Comparison of ENCODE assay signal across 25 cellular contexts in genomic region chr2:96616128-96616527, GRCh38. TPM values are rescaled to one million over a fixed set of nuclear protein-coding genes. Genes with fewer than 3 reads are reported as not detected.
DNase-seq lines count a peak whose midpoint lies in the region; ATAC-seq and TF ChIP-seq lines count a peak whose summit lies in the region.
"Had no signal": no experiment of that assay in that cellular context is flagged by ENCODE, and none has a peak within 500 bp of the region (broad histone marks: within the 10 kb centered on the region; RNA-seq: fewer than 3 reads in every experiment).

No MANE protein-coding gene starts in this region.

- no peak overlapping the region for H4K5ac ChIP-seq in mesendoderm (ENCODE audit: low read length)

- H4K8ac ChIP-seq in mesendoderm (ENCODE audit: low read depth, low read length), result no peak overlapping the region

- no peak overlapping the region for H3K4me3 ChIP-seq in gastrocnemius medialis
- no peak overlapping the region for H3K4me3 ChIP-seq in mesendoderm (ENCODE audit: low read length)
- H3K4me3 ChIP-seq: SJSA1 had no signal

- no peak overlapping the region for H3K4me2 ChIP-seq in mesendoderm (ENCODE audit: low read length)

- no peak overlapping the region for H3K9ac ChIP-seq in mesendoderm (ENCODE audit: low read length)

- H3K27ac ChIP-seq in gastrocnemius medialis (peak overlapping the region; percentile 55 to 82 (median 76)), mesendoderm (ENCODE audit: low read depth, low read length) (no peak overlapping the region)
- H3K27ac ChIP-seq: SJSA1, VCaP had no signal

- WGBS in mesendoderm (ENCODE audit: extremely low coverage, insufficient coverage, low lambda C conversion rate), result no CpG with 5 or more reads among the region's 1 CpG

- DNase-seq in activated T-cell treated with anti-CD3 and anti-CD28 coated beads, Interleukin-2, amount 50 U/mL, for 72 hours, result no peak
- DNase-seq in activated T-cell treated with anti-CD3 and anti-CD28 coated beads, Interleukin-2, amount 50 U/mL, for 4 hours, result no peak
- no peak for DNase-seq in T-helper 17 cell
- DNase-seq in immature natural killer cell, result no peak
- no peak for DNase-seq in gastrocnemius medialis
- DNase-seq in erythroblast (lab: John Stamatoyannopoulos, UW), result no peak
- DNase-seq in mesendoderm, result no peak
- DNase-seq: activated effector memory CD4-positive, alpha-beta T cell treated with Interleukin-2 at 50 U/mL for 16 hours; left cardiac atrium; midbrain; MM.1S; NCI-H146; NCI-H2171; NCI-H524; nephron progenitor cell; posterior cingulate gyrus; substantia nigra had no signal

- H3K56ac ChIP-seq in mesendoderm (ENCODE audit: low read length), result no peak overlapping the region

- H3K36me3 ChIP-seq in gastrocnemius medialis, result peaks cover 0 to 43% of the 10 kb centered on the region in 2 donors
- H3K36me3 ChIP-seq in mesendoderm (ENCODE audit: control insufficient read depth, insufficient read depth, low read length), result peaks cover 8% of the 10 kb centered on the region

- H2AK5ac ChIP-seq in mesendoderm (ENCODE audit: low read length), result no peak overlapping the region

- H2BK15ac ChIP-seq in mesendoderm (replicated peaks; ENCODE audit: low read depth), result no peak overlapping the region

- peaks cover 6 to 30% of the 10 kb centered on the region in 2 donors for H3K36me3 Mint-ChIP-seq in activated T-cell treated with anti-CD3 and anti-CD28 coated beads, Interleukin-2, amount 50 U/mL, for 72 hours (ENCODE audit: insufficient read depth in 2 of 2)
- H3K36me3 Mint-ChIP-seq in activated T-cell treated with anti-CD3 and anti-CD28 coated beads, Interleukin-2, amount 50 U/mL, for 4 hours (ENCODE audit: insufficient read depth), result peaks cover 39% of the 10 kb centered on the region
- H3K36me3 Mint-ChIP-seq in T-helper 17 cell (ENCODE audit: low read depth) (peaks cover 6% of the 10 kb centered on the region), immature natural killer cell (peaks cover 4 to 31% (median 29%) of the 10 kb centered on the region in 3 donors)

- peak overlapping the region; percentile 97 for H3K27ac Mint-ChIP-seq in activated T-cell treated with anti-CD3 and anti-CD28 coated beads, Interleukin-2, amount 50 U/mL, for 72 hours
- H3K27ac Mint-ChIP-seq in T-helper 17 cell (peak overlapping the region; percentile 79), immature natural killer cell (peak overlapping the region; percentile 81 to 95 (median 90))

- no peak overlapping the region for H3K4me3 Mint-ChIP-seq in activated T-cell treated with anti-CD3 and anti-CD28 coated beads, Interleukin-2, amount 50 U/mL, for 72 hours
- H3K4me3 Mint-ChIP-seq in activated T-cell treated with anti-CD3 and anti-CD28 coated beads, Interleukin-2, amount 50 U/mL, for 4 hours, result no peak overlapping the region
- no peak overlapping the region for H3K4me3 Mint-ChIP-seq in T-helper 17 cell
- peak overlapping the region in 4 of 5 donors; percentile 8 to 95 (median 70) for H3K4me3 Mint-ChIP-seq in immature natural killer cell
- H3K4me3 Mint-ChIP-seq: nephron progenitor cell had no signal

- no peaks in the 10 kb centered on the region for H3K9me3 Mint-ChIP-seq in activated T-cell treated with anti-CD3 and anti-CD28 coated beads, Interleukin-2, amount 50 U/mL, for 72 hours
- no peaks in the 10 kb centered on the region for H3K9me3 Mint-ChIP-seq in activated T-cell treated with anti-CD3 and anti-CD28 coated beads, Interleukin-2, amount 50 U/mL, for 4 hours
- peaks cover 0 to 1% (median 0%) of the 10 kb centered on the region in 6 donors for H3K9me3 Mint-ChIP-seq in immature natural killer cell
- H3K9me3 Mint-ChIP-seq: nephron progenitor cell had no signal

- H3K27me3 ChIP-seq in gastrocnemius medialis (no peaks in the 10 kb centered on the region), mesendoderm (ENCODE audit: insufficient read depth, low read length, poor library complexity) (no peaks in the 10 kb centered on the region)
- H3K27me3 ChIP-seq: SJSA1 had no signal

- no peaks in the 10 kb centered on the region for H3K27me3 Mint-ChIP-seq in activated T-cell treated with anti-CD3 and anti-CD28 coated beads, Interleukin-2, amount 50 U/mL, for 72 hours (ENCODE audit: low read depth)
- no peaks in the 10 kb centered on the region for H3K27me3 Mint-ChIP-seq in activated T-cell treated with anti-CD3 and anti-CD28 coated beads, Interleukin-2, amount 50 U/mL, for 4 hours (ENCODE audit: low read depth)
- no peaks in the 10 kb centered on the region for H3K27me3 Mint-ChIP-seq in T-helper 17 cell
- peaks cover 0 to 9% (median 4%) of the 10 kb centered on the region in 3 donors for H3K27me3 Mint-ChIP-seq in immature natural killer cell (ENCODE audit: low read depth in 3 of 3)

- in situ Hi-C loops in gastrocnemius medialis (cut with MboI; ENCODE audit: low sequenced_read_pairs in 4 of 4), result no loop called here

- no peak overlapping the region for H2BK120ac ChIP-seq in mesendoderm (ENCODE audit: low read depth, low read length)

- peaks cover 29% of the 10 kb centered on the region for H3K4me1 Mint-ChIP-seq in activated T-cell treated with anti-CD3 and anti-CD28 coated beads, Interleukin-2, amount 50 U/mL, for 72 hours (ENCODE audit: low read depth)
- H3K4me1 Mint-ChIP-seq in activated T-cell treated with anti-CD3 and anti-CD28 coated beads, Interleukin-2, amount 50 U/mL, for 4 hours (ENCODE audit: low read depth), result peaks cover 19% of the 10 kb centered on the region
- H3K4me1 Mint-ChIP-seq in T-helper 17 cell (peaks cover 16% of the 10 kb centered on the region), immature natural killer cell (peaks cover 33 to 35% of the 10 kb centered on the region in 2 donors)
- H3K4me1 Mint-ChIP-seq: nephron progenitor cell had no signal

- H3K18ac ChIP-seq in mesendoderm (ENCODE audit: low read length), result no peak overlapping the region

- intact Hi-C loops in gastrocnemius medialis (cut with DNase I; ENCODE audit: low total_unique reads), result no loop called here

- H3K4me1 ChIP-seq in gastrocnemius medialis (peaks cover 27 to 35% of the 10 kb centered on the region in 2 donors), mesendoderm (ENCODE audit: control insufficient read depth, low read depth, low read length) (no peaks in the 10 kb centered on the region)
- H3K4me1 ChIP-seq: SJSA1 had no signal

- no peak overlapping the region for H2BK5ac ChIP-seq in mesendoderm (ENCODE audit: low read length)

- H3K79me2 ChIP-seq in mesendoderm (ENCODE audit: control insufficient read depth, insufficient read depth, low read length), result no peaks in the 10 kb centered on the region

- H3K9me3 ChIP-seq in T-helper 17 cell (ENCODE audit: control insufficient read depth, low read length, poor library complexity, severe bottlenecking), result no peaks in the 10 kb centered on the region
- H3K9me3 ChIP-seq in gastrocnemius medialis, result no peaks in the 10 kb centered on the region
- H3K9me3 ChIP-seq: SJSA1 had no signal

- no peak for ATAC-seq in activated T-cell treated with anti-CD3 and anti-CD28 coated beads, Interleukin-2, amount 50 U/mL, for 72 hours (replicated peaks in 1 of 2)
- ATAC-seq in activated T-cell treated with anti-CD3 and anti-CD28 coated beads, Interleukin-2, amount 50 U/mL, for 4 hours, result no peak
- ATAC-seq in T-helper 17 cell (no peak), gastrocnemius medialis (no peak), HG03520 (IDR thresholded peaks at IDR 0.05; ENCODE audit: unreplicated experiment) (no peak)

- TF ChIP-seq POLR2A in gastrocnemius medialis (IDR thresholded peaks at IDR 0.05) (no peak), erythroblast (IDR thresholded peaks at IDR 0.05; ENCODE audit: low read length) (no peak)

- no peak overlapping the region for H3K23ac ChIP-seq in mesendoderm (ENCODE audit: low read length)

- no peak for TF ChIP-seq CTCF in gastrocnemius medialis (IDR thresholded peaks at IDR 0.05 in 4 of 5, conservative IDR thresholded peaks at IDR 0.05 in 1 of 5)

- H3K79me1 ChIP-seq in mesendoderm (ENCODE audit: low read length), result no peaks in the 10 kb centered on the region

- no peak overlapping the region for H3K4ac ChIP-seq in mesendoderm (ENCODE audit: low read depth, low read length)

RNA-seq across cellular contexts. Expression of gene KANSL3, which starts 22.0 kb away (rescaled TPM):
- 10 to 100 TPM; 59.8 to 66.9 TPM for total RNA-seq in activated T-cell treated with anti-CD3 and anti-CD28 coated beads, Interleukin-2, amount 50 U/mL, for 72 hours
- total RNA-seq in activated T-cell treated with anti-CD3 and anti-CD28 coated beads, Interleukin-2, amount 50 U/mL, for 4 hours, result 10 to 100 TPM; 29.1 to 32.3 (median 31.3) TPM
- total RNA-seq in T-helper 17 cell (10 to 100 TPM; 57.4 to 61.2 TPM), gastrocnemius medialis (10 to 100 TPM; 49.4 to 76.9 (median 60.4) TPM)
- polyA plus RNA-seq in immature natural killer cell, result 10 to 100 TPM in 1 of 3 donors, 1 to 10 TPM in 2; 8.2 to 22.2 (median 9.9) TPM
- polyA plus RNA-seq in mesendoderm (2013, experiment 1 of 2), result 12.9 TPM
- 12.8 TPM for polyA plus RNA-seq in mesendoderm (2013, experiment 2 of 2)

RNA-seq across cellular contexts. Expression of gene FER1L5, which starts 26.4 kb away (rescaled TPM):
- total RNA-seq in activated T-cell treated with anti-CD3 and anti-CD28 coated beads, Interleukin-2, amount 50 U/mL, for 72 hours, result not detected
- not detected for total RNA-seq in activated T-cell treated with anti-CD3 and anti-CD28 coated beads, Interleukin-2, amount 50 U/mL, for 4 hours
- not detected for total RNA-seq in T-helper 17 cell
- polyA plus RNA-seq in immature natural killer cell, result not detected
- total RNA-seq in gastrocnemius medialis, result not detected
- 0.06 TPM for polyA plus RNA-seq in mesendoderm (2013, experiment 1 of 2)
- 0.06 TPM for polyA plus RNA-seq in mesendoderm (2013, experiment 2 of 2)
- total RNA-seq: activated CD8-positive, alpha-beta memory T cell treated with anti-CD3 and anti-CD28 coated beads for 36 hours; dermis microvascular lymphatic vessel endothelial cell; endothelial cell of umbilical vein; H4; SJSA1; T-helper 2 cell treated with Interferon-gamma antibody and Interleukin-4, amounts not matched to agents 100 ng/mL and 5 ng/mL, for 36 hours had no signal
- polyA plus RNA-seq: endothelial cell of umbilical vein had no signal

Comparison
In these comparisons a context has a peak if more than half of its experiments do, and no peak if none do; other contexts are left out.
1. H3K4me3 Mint-ChIP-seq: peak in immature natural killer cell (4 of 5); none in activated T-cell treated with anti-CD3 and anti-CD28 coated beads, Interleukin-2, amount 50 U/mL, for 72 hours (0 of 2), activated T-cell treated with anti-CD3 and anti-CD28 coated beads, Interleukin-2, amount 50 U/mL, for 4 hours (single experiment) and T-helper 17 cell (single experiment).
2. Peak in every context shown above with its lines, with median percentiles within 50 percentile points of each other: H3K27ac Mint-ChIP-seq.